2 cellular contexts compared by ENCODE assay signal in genomic region chr1:209375097-209375496, GRCh38.
TF ChIP-seq lines count a peak whose summit lies in the region.

No MANE protein-coding gene starts in this region.

TF ChIP-seq in IMR-90, 13 proteins besides CTCF, POLR2A, EP300 and RAD21:
- TF ChIP-seq MAZ (IDR thresholded peaks at IDR 0.05; ENCODE audit: borderline replicate concordance, low read depth, low read length) (no peak), ELK1 (IDR thresholded peaks at IDR 0.05; ENCODE audit: borderline replicate concordance, low read depth, low read length) (no peak), MAFK (IDR thresholded peaks at IDR 0.05; ENCODE audit: low read depth, low read length) (no peak), FOS (IDR thresholded peaks at IDR 0.05; ENCODE audit: low read depth, low read length) (no peak), USF2 (IDR thresholded peaks at IDR 0.05; ENCODE audit: low read depth, low read length) (no peak), MXI1 (IDR thresholded peaks at IDR 0.05; ENCODE audit: borderline replicate concordance, low read depth, low read length) (no peak), NFE2L2 (IDR thresholded peaks at IDR 0.05; ENCODE audit: low read depth, low read length) (no peak), CHD1 (IDR thresholded peaks at IDR 0.05; ENCODE audit: low read depth, low read length) (no peak), SMC3 (IDR thresholded peaks at IDR 0.05; ENCODE audit: low read depth, low read length) (no peak), RCOR1 (IDR thresholded peaks at IDR 0.05; ENCODE audit: insufficient replicate concordance, low read length) (no peak)

TF ChIP-seq in H1, 55 proteins besides CTCF, POLR2A, EP300 and RAD21:
- TF ChIP-seq PHF8 (conservative IDR thresholded peaks at IDR 0.05; ENCODE audit: low read depth, low read length) = no peak
- TF ChIP-seq SIX5 (IDR thresholded peaks at IDR 0.05; ENCODE audit: low read depth, low read length) = no peak
